Comparison of ENCODE assay signal across 11 cellular contexts in the genomic region with DNA sequence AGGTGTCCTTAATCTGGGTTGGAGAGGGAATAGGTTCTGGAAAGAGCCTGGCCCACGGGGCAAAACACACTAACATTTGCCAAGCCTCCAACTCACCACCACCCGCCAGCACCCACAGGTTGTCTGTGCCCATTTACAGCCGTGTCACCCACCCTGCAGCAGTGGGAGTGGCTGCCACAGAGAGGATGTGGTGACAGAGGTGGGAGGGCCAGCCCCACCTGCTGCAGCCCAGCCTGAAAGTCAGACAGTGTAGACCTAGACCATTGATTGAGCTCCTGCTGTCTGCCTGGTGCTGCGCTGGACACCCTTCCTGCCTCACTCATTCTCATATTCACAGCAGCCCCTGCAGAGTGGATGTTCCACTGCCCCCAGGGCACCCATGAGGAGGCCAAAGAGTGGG. TPM values are rescaled to one million over a fixed set of nuclear protein-coding genes. Genes with fewer than 3 reads are reported as not detected.
DNase-seq lines count a peak whose midpoint lies in the region; ATAC-seq and TF ChIP-seq lines count a peak whose summit lies in the region.
"Had no signal": no experiment of that assay in that cellular context is flagged by ENCODE, and none has a peak within 500 bp of the region (broad histone marks: within the 10 kb centered on the region; RNA-seq: fewer than 3 reads in every experiment).

No MANE protein-coding gene starts in this region.

- H3K27ac Mint-ChIP-seq in activated naive CD8-positive, alpha-beta T cell treated with anti-CD3 and anti-CD28 coated beads, Interleukin-2, amount 10 ng/mL, durations not matched to agents 7 days and 5 days = peak overlapping the region; percentile 93
- H3K27ac Mint-ChIP-seq in type B pancreatic cell (no peak overlapping the region), WTC11 (no peak overlapping the region), CD14-positive monocyte (peak overlapping the region in 1 of 7 donors; percentile 5)

- peak; percentile 56 for DNase-seq in activated CD4-positive, CD25-positive, alpha-beta regulatory T cell treated with anti-CD3 and anti-CD28 coated beads, Interleukin-2, amount 50 U/mL, for 72 hours
- DNase-seq in activated naive CD8-positive, alpha-beta T cell treated with anti-CD3 and anti-CD28 coated beads, Interleukin-2, amount 10 ng/mL, durations not matched to agents 7 days and 5 days = peak; percentile 79
- peak; percentile 66 for DNase-seq in stimulated activated CD8-positive, alpha-beta memory T cell treated with anti-CD3 and anti-CD28 coated beads, Interleukin-12 subunit alpha, Interleukin-12 subunit beta, amount 100 ng/mL, for 1 hour (ENCODE audit: low read depth)
- DNase-seq in BE2C = no peak
- no peak for DNase-seq in type B pancreatic cell (ENCODE audit: extremely low spot score, unreplicated experiment)
- DNase-seq in WTC11 (ENCODE audit: low spot score) = no peak
- no peak for DNase-seq in CD14-positive monocyte (ENCODE audit: low spot score)
- DNase-seq: dermis blood vessel endothelial cell, DMS53, NCI-H2029 had no signal

- no peak overlapping the region for H3K4me3 ChIP-seq in BE2C (ENCODE audit: low read depth, low read length)

- no peaks in the 10 kb centered on the region for H3K36me3 ChIP-seq in BE2C

- H3K27me3 Mint-ChIP-seq in activated naive CD8-positive, alpha-beta T cell treated with anti-CD3 and anti-CD28 coated beads, Interleukin-2, amount 10 ng/mL, durations not matched to agents 7 days and 5 days = no peaks in the 10 kb centered on the region
- no peaks in the 10 kb centered on the region for H3K27me3 Mint-ChIP-seq in type B pancreatic cell
- H3K27me3 Mint-ChIP-seq in WTC11 (ENCODE audit: low read depth) = no peaks in the 10 kb centered on the region; the same call in 1 of the 2 replicates
- peaks cover 28 to 44% (median 32%) of the 10 kb centered on the region in 3 donors for H3K27me3 Mint-ChIP-seq in CD14-positive monocyte (ENCODE audit: low read depth in 3 of 3)

- TF ChIP-seq POLR2A in GM19193 (IDR thresholded peaks at IDR 0.05; ENCODE audit: extremely low read depth, insufficient read depth, insufficient read length) = peak; percentile 24

- H3K4me1 ChIP-seq in BE2C = no peaks in the 10 kb centered on the region

- peaks cover 46% of the 10 kb centered on the region for H3K4me1 Mint-ChIP-seq in activated naive CD8-positive, alpha-beta T cell treated with anti-CD3 and anti-CD28 coated beads, Interleukin-2, amount 10 ng/mL, durations not matched to agents 7 days and 5 days
- H3K4me1 Mint-ChIP-seq in type B pancreatic cell (ENCODE audit: unreplicated experiment) (peaks cover 13% of the 10 kb centered on the region), WTC11 (no peaks in the 10 kb centered on the region), CD14-positive monocyte (peaks cover 15% of the 10 kb centered on the region)

- ATAC-seq in activated naive CD8-positive, alpha-beta T cell treated with anti-CD3 and anti-CD28 coated beads, Interleukin-2, amount 10 ng/mL, durations not matched to agents 7 days and 5 days (ENCODE audit: low read depth) = peak; percentile 80
- ATAC-seq in WTC11 = no peak

- H3K9me3 Mint-ChIP-seq in activated naive CD8-positive, alpha-beta T cell treated with anti-CD3 and anti-CD28 coated beads, Interleukin-2, amount 10 ng/mL, durations not matched to agents 7 days and 5 days = peaks cover 9% of the 10 kb centered on the region
- H3K9me3 Mint-ChIP-seq in type B pancreatic cell (no peaks in the 10 kb centered on the region), WTC11 (peaks cover 15% of the 10 kb centered on the region), CD14-positive monocyte (peaks cover 12 to 32% (median 25%) of the 10 kb centered on the region in 7 donors)

- peaks cover 68% of the 10 kb centered on the region for H3K36me3 Mint-ChIP-seq in activated naive CD8-positive, alpha-beta T cell treated with anti-CD3 and anti-CD28 coated beads, Interleukin-2, amount 10 ng/mL, durations not matched to agents 7 days and 5 days
- H3K36me3 Mint-ChIP-seq in type B pancreatic cell (no peaks in the 10 kb centered on the region), WTC11 (peaks cover 12% of the 10 kb centered on the region), CD14-positive monocyte (peaks cover 8 to 16% of the 10 kb centered on the region in 2 donors)

- intact Hi-C loops in CD14-positive monocyte (cut with micrococcal nuclease) = no loop called here

- TF ChIP-seq CTCF in BE2C (IDR thresholded peaks at IDR 0.05; ENCODE audit: low read depth, low read length) (no peak), type B pancreatic cell (conservative IDR thresholded peaks at IDR 0.05) (no peak), WTC11 (IDR thresholded peaks at IDR 0.05) (no peak), CD14-positive monocyte (IDR thresholded peaks at IDR 0.05) (no peak)

- POLR2A ChIA-PET in activated naive CD8-positive, alpha-beta T cell treated with anti-CD3 and anti-CD28 coated beads, Interleukin-2, amount 10 ng/mL, durations not matched to agents 7 days and 5 days (lab: Charles Lee) = interaction anchor here (1.0 to 1.6 kb wide), 9 partner anchors 13 to 273 kb away, joined by 3 to 25 read pairs (median 4); partner anchors contain the start of gene IL21R
- POLR2A ChIA-PET in WTC11 (lab: Charles Lee) = no interaction called here

- peaks cover 11% of the 10 kb centered on the region for H3K27me3 ChIP-seq in BE2C

- peak overlapping the region; percentile 76 for H3K4me3 Mint-ChIP-seq in activated naive CD8-positive, alpha-beta T cell treated with anti-CD3 and anti-CD28 coated beads, Interleukin-2, amount 10 ng/mL, durations not matched to agents 7 days and 5 days
- H3K4me3 Mint-ChIP-seq in type B pancreatic cell (no peak overlapping the region), WTC11 (no peak overlapping the region), CD14-positive monocyte (no peak overlapping the region)

- H3K9me3 ChIP-seq in BE2C = peaks cover 5% of the 10 kb centered on the region

- CTCF ChIA-PET in WTC11 (lab: Charles Lee) = no interaction called here

TF ChIP-seq in WTC11, 78 proteins besides CTCF, POLR2A, EP300 and RAD21:
- no peak for TF ChIP-seq USF2 (CRISPR knock-in tag; IDR thresholded peaks at IDR 0.05)
- TF ChIP-seq ELF4 (CRISPR knock-in tag; IDR thresholded peaks at IDR 0.05; ENCODE audit: low read depth) = no peak
- no peak for TF ChIP-seq ZNF512 (CRISPR knock-in tag; IDR thresholded peaks at IDR 0.05; ENCODE audit: borderline replicate concordance)
- no peak for TF ChIP-seq TCF7 (CRISPR knock-in tag; IDR thresholded peaks at IDR 0.05; ENCODE audit: low read depth)
- TF ChIP-seq NFE2L1 (CRISPR knock-in tag; IDR thresholded peaks at IDR 0.05) = no peak
- TF ChIP-seq, protein P1, sequence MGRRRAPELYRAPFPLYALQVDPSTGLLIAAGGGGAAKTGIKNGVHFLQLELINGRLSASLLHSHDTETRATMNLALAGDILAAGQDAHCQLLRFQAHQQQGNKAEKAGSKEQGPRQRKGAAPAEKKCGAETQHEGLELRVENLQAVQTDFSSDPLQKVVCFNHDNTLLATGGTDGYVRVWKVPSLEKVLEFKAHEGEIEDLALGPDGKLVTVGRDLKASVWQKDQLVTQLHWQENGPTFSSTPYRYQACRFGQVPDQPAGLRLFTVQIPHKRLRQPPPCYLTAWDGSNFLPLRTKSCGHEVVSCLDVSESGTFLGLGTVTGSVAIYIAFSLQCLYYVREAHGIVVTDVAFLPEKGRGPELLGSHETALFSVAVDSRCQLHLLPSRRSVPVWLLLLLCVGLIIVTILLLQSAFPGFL (CRISPR knock-in tag; IDR thresholded peaks at IDR 0.05; ENCODE audit: borderline replicate concordance) = no peak
- no peak for TF ChIP-seq RELA (CRISPR knock-in tag; IDR thresholded peaks at IDR 0.05; ENCODE audit: borderline replicate concordance)
- TF ChIP-seq MXD4 (CRISPR knock-in tag; IDR thresholded peaks at IDR 0.05; ENCODE audit: borderline replicate concordance) = no peak
- no peak for TF ChIP-seq FOXP1 (CRISPR knock-in tag; IDR thresholded peaks at IDR 0.05; ENCODE audit: borderline replicate concordance)

RNA-seq across cellular contexts. Expression of gene IL21R, which starts 44.7 kb away (rescaled TPM):
- total RNA-seq in activated naive CD8-positive, alpha-beta T cell treated with anti-CD3 and anti-CD28 coated beads, Interleukin-2, amount 10 ng/mL, durations not matched to agents 7 days and 5 days = 10 to 100 TPM; 27.2 to 27.5 TPM
- polyA plus RNA-seq in BE2C (2012; ENCODE audit: insufficient read depth, insufficient read length, low read depth) = not detected
- total RNA-seq in type B pancreatic cell (ENCODE audit: low replicate concordance) (0.29 TPM in 1 of 2 replicates, not detected in the other), WTC11 (2021) (0.27 to 0.70 TPM (median 0.32 TPM) in 3 replicates)
- 1 to 10 TPM; 1.0 to 1.7 TPM for polyA plus RNA-seq in CD14-positive monocyte

Comparison
In these comparisons a context has a peak if more than half of its experiments do, and no peak if none do; other contexts are left out.
1. DNase-seq: peak in activated CD4-positive, CD25-positive, alpha-beta regulatory T cell treated with anti-CD3 and anti-CD28 coated beads, Interleukin-2, amount 50 U/mL, for 72 hours (single experiment), activated naive CD8-positive, alpha-beta T cell treated with anti-CD3 and anti-CD28 coated beads, Interleukin-2, amount 10 ng/mL, durations not matched to agents 7 days and 5 days (single experiment) and stimulated activated CD8-positive, alpha-beta memory T cell treated with anti-CD3 and anti-CD28 coated beads, Interleukin-12 subunit alpha, Interleukin-12 subunit beta, amount 100 ng/mL, for 1 hour (single experiment); none in BE2C (single experiment), type B pancreatic cell (single experiment), WTC11 (single experiment) and CD14-positive monocyte (single experiment).
2. RNA of gene IL21R, which starts 44.7 kb away (total RNA-seq): 27.2 to 27.5 TPM in activated naive CD8-positive, alpha-beta T cell treated with anti-CD3 and anti-CD28 coated beads, Interleukin-2, amount 10 ng/mL, durations not matched to agents 7 days and 5 days; 0.27 to 0.70 TPM in WTC11 and 0.29 TPM in type B pancreatic cell; every median in the first group is over 10 times any median in the second.